In genomic region chrX:37380920-37381319, GRCh38 we compare ENCODE assay signal across 12 cellular contexts. TPM values are rescaled to one million over a fixed set of nuclear protein-coding genes. Genes with fewer than 3 reads are reported as not detected.
DNase-seq lines count a peak whose midpoint lies in the region; ATAC-seq, FAIRE-seq and TF ChIP-seq lines count a peak whose summit lies in the region.
"Had no signal": no experiment of that assay in that cellular context is flagged by ENCODE, and none has a peak within 500 bp of the region (broad histone marks: within the 10 kb centered on the region; RNA-seq: fewer than 3 reads in every experiment).

No MANE protein-coding gene starts in this region.

- H3K4me1 Mint-ChIP-seq in activated naive CD8-positive, alpha-beta T cell treated with anti-CD3 and anti-CD28 coated beads for 36 hours = no peaks in the 10 kb centered on the region

- FAIRE-seq in frontal cortex (lab: Jason Lieb, UNC) = no peak

- WGBS in GM23248 (ENCODE audit: low coverage in 1 of 2, low lambda C conversion rate in 2 of 2, missing lambda C conversion rate in 2 of 2), 2 experiments = 87 to 88% methylated on average over 1 of the region's 1 CpG

- H3K9me2 ChIP-seq in GM23248 (ENCODE audit: insufficient read depth) = no peaks in the 10 kb centered on the region

- no peak overlapping the region for H3K27ac ChIP-seq in GM23248
- H3K27ac ChIP-seq: HL-60 had no signal

- H3K27me3 ChIP-seq in GM23248 (replicated peaks; ENCODE audit: insufficient read depth) = no peaks in the 10 kb centered on the region

- no peaks in the 10 kb centered on the region for H4K20me1 ChIP-seq in GM23248 (ENCODE audit: insufficient read depth)

- no peak overlapping the region for H3K4me2 ChIP-seq in GM23248 (ENCODE audit: unreplicated experiment)

- no peaks in the 10 kb centered on the region for H3F3A ChIP-seq in GM23248 (ENCODE audit: insufficient read depth)

- H2AFZ ChIP-seq in GM23248 = no peak overlapping the region

- intact Hi-C loops in sciatic nerve (cut with DNase I) = no loop called here

- no peak overlapping the region for H3K9ac ChIP-seq in GM23248

- no peaks in the 10 kb centered on the region for H3K9me3 ChIP-seq in GM23248 (ENCODE audit: low read depth)

- H3K79me2 ChIP-seq in GM23248 (ENCODE audit: insufficient read depth) = peaks cover 17% of the 10 kb centered on the region

- no peak overlapping the region for H3K27ac Mint-ChIP-seq in activated naive CD4-positive, alpha-beta T cell treated with anti-CD3 and anti-CD28 coated beads, Interleukin-2, amount 50 U/mL, for 72 hours
- no peak overlapping the region for H3K27ac Mint-ChIP-seq in activated naive CD8-positive, alpha-beta T cell treated with anti-CD3 and anti-CD28 coated beads for 36 hours

- H3K4me3 ChIP-seq in GM23248 (no peak overlapping the region), fibroblast of pulmonary artery (replicated peaks; ENCODE audit: low read depth, low read length) (no peak overlapping the region)

- peaks cover 4% of the 10 kb centered on the region; the same call in 1 of the 2 replicates for H3K4me1 ChIP-seq in GM23248 (ENCODE audit: insufficient read depth)

- no peaks in the 10 kb centered on the region for H3K27me3 Mint-ChIP-seq in activated naive CD8-positive, alpha-beta T cell treated with anti-CD3 and anti-CD28 coated beads for 36 hours

- DNase-seq in GM23248 = peak; percentile 37
- DNase-seq in SHP77 treated with DMSO at 0.1 percent for 48 hours (lab: John Stamatoyannopoulos, UW) = peak; percentile 26
- DNase-seq in fibroblast of pulmonary artery (ENCODE audit: low read depth) = peak; percentile 73
- DNase-seq in sciatic nerve (ENCODE audit: low spot score) = no peak
- DNase-seq in activated naive CD4-positive, alpha-beta T cell treated with anti-CD3 and anti-CD28 coated beads, Interleukin-2, amount 50 U/mL, for 72 hours (ENCODE audit: low spot score in 2 of 2) = no peak
- no peak for DNase-seq in frontal cortex (ENCODE audit: low spot score in 2 of 2)
- no peak for DNase-seq in activated naive CD8-positive, alpha-beta T cell treated with anti-CD3 and anti-CD28 coated beads for 36 hours
- DNase-seq: cerebellar nuclear complex, GOT3, NCI-H187 had no signal

- no peaks in the 10 kb centered on the region for H3K36me3 ChIP-seq in GM23248 (ENCODE audit: low read depth)

- peak; percentile 62 for ATAC-seq in sciatic nerve
- no peak for ATAC-seq in activated naive CD4-positive, alpha-beta T cell treated with anti-CD3 and anti-CD28 coated beads, Interleukin-2, amount 50 U/mL, for 72 hours
- no peak for ATAC-seq in HG02763 (IDR thresholded peaks at IDR 0.05; ENCODE audit: unreplicated experiment)

- H3K36me3 Mint-ChIP-seq in activated naive CD4-positive, alpha-beta T cell treated with anti-CD3 and anti-CD28 coated beads, Interleukin-2, amount 50 U/mL, for 72 hours = no peaks in the 10 kb centered on the region
- H3K36me3 Mint-ChIP-seq in activated naive CD8-positive, alpha-beta T cell treated with anti-CD3 and anti-CD28 coated beads for 36 hours = no peaks in the 10 kb centered on the region

- no peak for TF ChIP-seq CTCF in fibroblast of pulmonary artery (IDR thresholded peaks at IDR 0.05; ENCODE audit: low read length, missing control alignments)

- in situ Hi-C loops in GM23248 (cut with MboI) = no loop called here

- no peaks in the 10 kb centered on the region for H3K9me3 Mint-ChIP-seq in activated naive CD4-positive, alpha-beta T cell treated with anti-CD3 and anti-CD28 coated beads, Interleukin-2, amount 50 U/mL, for 72 hours
- H3K9me3 Mint-ChIP-seq in activated naive CD8-positive, alpha-beta T cell treated with anti-CD3 and anti-CD28 coated beads for 36 hours = peaks cover 2% of the 10 kb centered on the region

- no peak overlapping the region for H3K4me3 Mint-ChIP-seq in activated naive CD8-positive, alpha-beta T cell treated with anti-CD3 and anti-CD28 coated beads for 36 hours

RNA-seq across cellular contexts. Expression of gene PRRG1, which starts 31.8 kb away (rescaled TPM):
- 9.2 and 11.7 TPM in 2 replicates for total RNA-seq in GM23248 (2014; rRNA removed; shearing (Covaris generic))
- polyA plus RNA-seq in GM23248 (2016; fragmentation: Nextera tagmentation; extraction: Ambion mirVana) = 7.3 and 7.4 TPM in 2 replicates
- total RNA-seq in sciatic nerve = 28.9 TPM
- total RNA-seq in activated naive CD4-positive, alpha-beta T cell treated with anti-CD3 and anti-CD28 coated beads, Interleukin-2, amount 50 U/mL, for 72 hours = not detected
- 8.6 TPM for total RNA-seq in frontal cortex
- total RNA-seq in activated naive CD8-positive, alpha-beta T cell treated with anti-CD3 and anti-CD28 coated beads for 36 hours = not detected

Comparison
In these comparisons a context has a peak if more than half of its experiments do, and no peak if none do; other contexts are left out.
1. DNase-seq: peak in GM23248 (single experiment), SHP77 treated with DMSO at 0.1 percent for 48 hours (single experiment) and fibroblast of pulmonary artery (single experiment); none in sciatic nerve (single experiment), activated naive CD4-positive, alpha-beta T cell treated with anti-CD3 and anti-CD28 coated beads, Interleukin-2, amount 50 U/mL, for 72 hours (0 of 2), frontal cortex (0 of 2) and activated naive CD8-positive, alpha-beta T cell treated with anti-CD3 and anti-CD28 coated beads for 36 hours (single experiment).